Comparison of ENCODE assay signal across 9 cellular contexts in genomic region chr16:529012-529575, GRCh38. TPM values are rescaled to one million over a fixed set of nuclear protein-coding genes. Genes with fewer than 3 reads are reported as not detected.
DNase-seq lines count a peak whose midpoint lies in the region; TF ChIP-seq lines count a peak whose summit lies in the region.
"Had no signal": no experiment of that assay in that cellular context is flagged by ENCODE, and none has a peak within 500 bp of the region (broad histone marks: within the 10 kb centered on the region; RNA-seq: fewer than 3 reads in every experiment).

No MANE protein-coding gene starts in this region.

- POLR2A ChIA-PET in HEK293 (lab: Yijun Ruan, JAX): interaction anchor here (0.6 kb wide), 1 partner anchor 24 kb away, joined by 7 read pairs; no protein-coding TSS in a partner anchor

- H3K27ac ChIP-seq in HEK293 (ENCODE audit: extremely low read depth, low read depth, low read length) (peak overlapping the region; percentile 97), skeletal muscle tissue (ENCODE audit: low read depth, low read length) (peak overlapping the region; percentile 66)

- H3K27ac Mint-ChIP-seq in T-helper 2 cell treated with Interferon-gamma antibody and Interleukin-4, amounts not matched to agents 5 μg/mL and 100 μg/mL, for 36 hours: peak overlapping the region; percentile 91

- H3K4me3 ChIP-seq in HEK293 (ENCODE audit: low read depth, low read length): peak overlapping the region; percentile 72
- H3K4me3 ChIP-seq in fibroblast of villous mesenchyme (ENCODE audit: low read depth, low read length): peak overlapping the region; percentile 79
- H3K4me3 ChIP-seq in skeletal muscle tissue (ENCODE audit: low read length in 3 of 3): peak overlapping the region; percentile 59 to 84 (median 83)

- H3K27me3 ChIP-seq in skeletal muscle tissue (ENCODE audit: control insufficient read depth in 3 of 3, insufficient read depth in 3 of 3, low read length in 3 of 3): no peaks in the 10 kb centered on the region

- peak overlapping the region; percentile 95 for H3K4me3 Mint-ChIP-seq in T-helper 2 cell treated with Interferon-gamma antibody and Interleukin-4, amounts not matched to agents 5 μg/mL and 100 μg/mL, for 36 hours

- DNase-seq in T-helper 2 cell treated with Interferon-gamma antibody and Interleukin-4, amounts not matched to agents 5 μg/mL and 100 μg/mL, for 36 hours (ENCODE audit: low spot score): peak; percentile 14
- no peak for DNase-seq in fibroblast of villous mesenchyme (ENCODE audit: low read depth)
- no peak for DNase-seq in NCI-H128 (lab: John Stamatoyannopoulos, UW; ENCODE audit: unreplicated experiment)
- DNase-seq in NCI-H1694 treated with DMSO at 0.1 percent for 48 hours (lab: John Stamatoyannopoulos, UW): no peak
- DNase-seq in AG20443 (ENCODE audit: low spot score): no peak
- DNase-seq in NCI-H2171 treated with DMSO at 0.1 percent for 48 hours (lab: John Stamatoyannopoulos, UW): no peak

- H3K36me3 ChIP-seq in HEK293 (ENCODE audit: control insufficient read depth in 2 of 2, insufficient read depth in 1 of 2, low read length in 2 of 2) (peaks cover 0 to 23% of the 10 kb centered on the region in 2 experiments; a peak in 2 of 3 replicates), skeletal muscle tissue (ENCODE audit: control insufficient read depth in 3 of 3, insufficient read depth in 3 of 3, low read length in 3 of 3) (peaks cover 0 to 4% (median 4%) of the 10 kb centered on the region in 3 donors)

- CTCF ChIA-PET in HEK293 (lab: Yijun Ruan, JAX): no interaction called here

- TF ChIP-seq CTCF in HEK293 (tag by site-specific recombination; IDR thresholded peaks at IDR 0.05) (no peak), fibroblast of villous mesenchyme (IDR thresholded peaks at IDR 0.05; ENCODE audit: insufficient read depth, low read depth, low read length) (no peak)

- peaks cover 22% of the 10 kb centered on the region for H3K4me1 Mint-ChIP-seq in T-helper 2 cell treated with Interferon-gamma antibody and Interleukin-4, amounts not matched to agents 5 μg/mL and 100 μg/mL, for 36 hours (ENCODE audit: low read depth)

- no peaks in the 10 kb centered on the region for H3K9me3 ChIP-seq in HEK293 (ENCODE audit: control insufficient read depth, insufficient read depth, low read depth, low read length)
- H3K9me3 ChIP-seq in skeletal muscle tissue (ENCODE audit: control insufficient read depth in 3 of 3, low read length in 3 of 3): no peaks in the 10 kb centered on the region

- H3K36me3 Mint-ChIP-seq in T-helper 2 cell treated with Interferon-gamma antibody and Interleukin-4, amounts not matched to agents 5 μg/mL and 100 μg/mL, for 36 hours (ENCODE audit: low read depth): peaks cover 6% of the 10 kb centered on the region

- no peaks in the 10 kb centered on the region for H3K27me3 Mint-ChIP-seq in T-helper 2 cell treated with Interferon-gamma antibody and Interleukin-4, amounts not matched to agents 5 μg/mL and 100 μg/mL, for 36 hours (ENCODE audit: low read depth)

- H3K9me3 Mint-ChIP-seq in T-helper 2 cell treated with Interferon-gamma antibody and Interleukin-4, amounts not matched to agents 5 μg/mL and 100 μg/mL, for 36 hours: no peaks in the 10 kb centered on the region

- peaks cover 8% of the 10 kb centered on the region for H3K4me1 ChIP-seq in HEK293 (ENCODE audit: control insufficient read depth, insufficient read depth, low read length)
- H3K4me1 ChIP-seq in skeletal muscle tissue (ENCODE audit: control insufficient read depth in 3 of 3, insufficient read depth in 3 of 3, low read length in 3 of 3): peaks cover 48 to 63% (median 57%) of the 10 kb centered on the region in 3 donors

- peak overlapping the region; percentile 70 to 84 (median 81) for H3K9ac ChIP-seq in skeletal muscle tissue (ENCODE audit: low read depth in 1 of 3, low read length in 3 of 3)

TF ChIP-seq in HEK293, 187 proteins besides CTCF, POLR2A, EP300 and RAD21:
- no peak for TF ChIP-seq ZNF501 (tag by site-specific recombination; IDR thresholded peaks at IDR 0.05)
- TF ChIP-seq, protein P1, sequence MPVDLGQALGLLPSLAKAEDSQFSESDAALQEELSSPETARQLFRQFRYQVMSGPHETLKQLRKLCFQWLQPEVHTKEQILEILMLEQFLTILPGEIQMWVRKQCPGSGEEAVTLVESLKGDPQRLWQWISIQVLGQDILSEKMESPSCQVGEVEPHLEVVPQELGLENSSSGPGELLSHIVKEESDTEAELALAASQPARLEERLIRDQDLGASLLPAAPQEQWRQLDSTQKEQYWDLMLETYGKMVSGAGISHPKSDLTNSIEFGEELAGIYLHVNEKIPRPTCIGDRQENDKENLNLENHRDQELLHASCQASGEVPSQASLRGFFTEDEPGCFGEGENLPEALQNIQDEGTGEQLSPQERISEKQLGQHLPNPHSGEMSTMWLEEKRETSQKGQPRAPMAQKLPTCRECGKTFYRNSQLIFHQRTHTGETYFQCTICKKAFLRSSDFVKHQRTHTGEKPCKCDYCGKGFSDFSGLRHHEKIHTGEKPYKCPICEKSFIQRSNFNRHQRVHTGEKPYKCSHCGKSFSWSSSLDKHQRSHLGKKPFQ (tag by site-specific recombination; IDR thresholded peaks at IDR 0.05): peak; percentile 73
- TF ChIP-seq, protein P2, sequence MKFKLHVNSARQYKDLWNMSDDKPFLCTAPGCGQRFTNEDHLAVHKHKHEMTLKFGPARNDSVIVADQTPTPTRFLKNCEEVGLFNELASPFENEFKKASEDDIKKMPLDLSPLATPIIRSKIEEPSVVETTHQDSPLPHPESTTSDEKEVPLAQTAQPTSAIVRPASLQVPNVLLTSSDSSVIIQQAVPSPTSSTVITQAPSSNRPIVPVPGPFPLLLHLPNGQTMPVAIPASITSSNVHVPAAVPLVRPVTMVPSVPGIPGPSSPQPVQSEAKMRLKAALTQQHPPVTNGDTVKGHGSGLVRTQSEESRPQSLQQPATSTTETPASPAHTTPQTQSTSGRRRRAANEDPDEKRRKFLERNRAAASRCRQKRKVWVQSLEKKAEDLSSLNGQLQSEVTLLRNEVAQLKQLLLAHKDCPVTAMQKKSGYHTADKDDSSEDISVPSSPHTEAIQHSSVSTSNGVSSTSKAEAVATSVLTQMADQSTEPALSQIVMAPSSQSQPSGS (tag by site-specific recombination; IDR thresholded peaks at IDR 0.05; ENCODE audit: low read depth): no peak
- TF ChIP-seq ZNF202 (tag by site-specific recombination; IDR thresholded peaks at IDR 0.05; ENCODE audit: borderline replicate concordance): no peak
- TF ChIP-seq ZIC2 (tag by site-specific recombination; IDR thresholded peaks at IDR 0.05): peak; percentile 70
- TF ChIP-seq ZNF311 (tag by site-specific recombination; IDR thresholded peaks at IDR 0.05; ENCODE audit: borderline replicate concordance): no peak
- TF ChIP-seq ZNF624 (tag by site-specific recombination; IDR thresholded peaks at IDR 0.05): no peak
- no peak for TF ChIP-seq ZNF169 (tag by site-specific recombination; IDR thresholded peaks at IDR 0.05)
- TF ChIP-seq ZEB2 (tag by site-specific recombination; IDR thresholded peaks at IDR 0.05): no peak
- TF ChIP-seq SCRT1 (tag by site-specific recombination; IDR thresholded peaks at IDR 0.05; ENCODE audit: borderline replicate concordance): peak; percentile 92
- TF ChIP-seq ZSCAN16 (tag by site-specific recombination; IDR thresholded peaks at IDR 0.05): no peak
- no peak for TF ChIP-seq FEZF1 (tag by site-specific recombination; IDR thresholded peaks at IDR 0.05)
- TF ChIP-seq ZNF184 (tag by site-specific recombination; IDR thresholded peaks at IDR 0.05): no peak
- 0 out of 2 replicates have a peak, but pooled peaks have one; percentile 14 for TF ChIP-seq PRDM10 (tag by site-specific recombination; IDR thresholded peaks at IDR 0.05)
- TF ChIP-seq PRDM1 (tag by site-specific recombination; IDR thresholded peaks at IDR 0.05): no peak
- peak; percentile 87 for TF ChIP-seq SCRT2 (tag by site-specific recombination; IDR thresholded peaks at IDR 0.05)
- TF ChIP-seq ZNF223 (tag by site-specific recombination; IDR thresholded peaks at IDR 0.05): no peak
TF ChIP-seq in HEK293: peak in this region for 5.

RNA-seq across cellular contexts. Expression of gene CAPN15, which starts 1.6 kb away (rescaled TPM):
- total RNA-seq in fibroblast of villous mesenchyme: 37.1 and 43.2 TPM in 2 replicates
- 9.9 TPM for total RNA-seq in skeletal muscle tissue

RNA-seq across cellular contexts. Expression of gene PRR35, which starts 31.1 kb away (rescaled TPM):
- total RNA-seq in fibroblast of villous mesenchyme: not detected in 2 replicates
- not detected for total RNA-seq in skeletal muscle tissue
- total RNA-seq: SK-MEL-5 had no signal

RNA-seq across cellular contexts. Expression of gene NHLRC4, which starts 37.7 kb away (rescaled TPM):
- total RNA-seq in fibroblast of villous mesenchyme (1.7 and 3.2 TPM in 2 replicates), skeletal muscle tissue (1.6 TPM)

RNA-seq across cellular contexts. Expression of gene PIGQ, which starts 40.7 kb away (rescaled TPM):
- total RNA-seq in fibroblast of villous mesenchyme: 22.0 and 33.8 TPM in 2 replicates
- 11.0 TPM for total RNA-seq in skeletal muscle tissue
